1 cellular context compared by ENCODE assay signal in genomic region chr2:200298816-200299215, GRCh38.
TF ChIP-seq lines count a peak whose summit lies in the region.

No MANE protein-coding gene starts in this region.

TF ChIP-seq in GM23338, 12 proteins besides CTCF, POLR2A, EP300 and RAD21 (continued from another document):
- TF ChIP-seq, protein P1, sequence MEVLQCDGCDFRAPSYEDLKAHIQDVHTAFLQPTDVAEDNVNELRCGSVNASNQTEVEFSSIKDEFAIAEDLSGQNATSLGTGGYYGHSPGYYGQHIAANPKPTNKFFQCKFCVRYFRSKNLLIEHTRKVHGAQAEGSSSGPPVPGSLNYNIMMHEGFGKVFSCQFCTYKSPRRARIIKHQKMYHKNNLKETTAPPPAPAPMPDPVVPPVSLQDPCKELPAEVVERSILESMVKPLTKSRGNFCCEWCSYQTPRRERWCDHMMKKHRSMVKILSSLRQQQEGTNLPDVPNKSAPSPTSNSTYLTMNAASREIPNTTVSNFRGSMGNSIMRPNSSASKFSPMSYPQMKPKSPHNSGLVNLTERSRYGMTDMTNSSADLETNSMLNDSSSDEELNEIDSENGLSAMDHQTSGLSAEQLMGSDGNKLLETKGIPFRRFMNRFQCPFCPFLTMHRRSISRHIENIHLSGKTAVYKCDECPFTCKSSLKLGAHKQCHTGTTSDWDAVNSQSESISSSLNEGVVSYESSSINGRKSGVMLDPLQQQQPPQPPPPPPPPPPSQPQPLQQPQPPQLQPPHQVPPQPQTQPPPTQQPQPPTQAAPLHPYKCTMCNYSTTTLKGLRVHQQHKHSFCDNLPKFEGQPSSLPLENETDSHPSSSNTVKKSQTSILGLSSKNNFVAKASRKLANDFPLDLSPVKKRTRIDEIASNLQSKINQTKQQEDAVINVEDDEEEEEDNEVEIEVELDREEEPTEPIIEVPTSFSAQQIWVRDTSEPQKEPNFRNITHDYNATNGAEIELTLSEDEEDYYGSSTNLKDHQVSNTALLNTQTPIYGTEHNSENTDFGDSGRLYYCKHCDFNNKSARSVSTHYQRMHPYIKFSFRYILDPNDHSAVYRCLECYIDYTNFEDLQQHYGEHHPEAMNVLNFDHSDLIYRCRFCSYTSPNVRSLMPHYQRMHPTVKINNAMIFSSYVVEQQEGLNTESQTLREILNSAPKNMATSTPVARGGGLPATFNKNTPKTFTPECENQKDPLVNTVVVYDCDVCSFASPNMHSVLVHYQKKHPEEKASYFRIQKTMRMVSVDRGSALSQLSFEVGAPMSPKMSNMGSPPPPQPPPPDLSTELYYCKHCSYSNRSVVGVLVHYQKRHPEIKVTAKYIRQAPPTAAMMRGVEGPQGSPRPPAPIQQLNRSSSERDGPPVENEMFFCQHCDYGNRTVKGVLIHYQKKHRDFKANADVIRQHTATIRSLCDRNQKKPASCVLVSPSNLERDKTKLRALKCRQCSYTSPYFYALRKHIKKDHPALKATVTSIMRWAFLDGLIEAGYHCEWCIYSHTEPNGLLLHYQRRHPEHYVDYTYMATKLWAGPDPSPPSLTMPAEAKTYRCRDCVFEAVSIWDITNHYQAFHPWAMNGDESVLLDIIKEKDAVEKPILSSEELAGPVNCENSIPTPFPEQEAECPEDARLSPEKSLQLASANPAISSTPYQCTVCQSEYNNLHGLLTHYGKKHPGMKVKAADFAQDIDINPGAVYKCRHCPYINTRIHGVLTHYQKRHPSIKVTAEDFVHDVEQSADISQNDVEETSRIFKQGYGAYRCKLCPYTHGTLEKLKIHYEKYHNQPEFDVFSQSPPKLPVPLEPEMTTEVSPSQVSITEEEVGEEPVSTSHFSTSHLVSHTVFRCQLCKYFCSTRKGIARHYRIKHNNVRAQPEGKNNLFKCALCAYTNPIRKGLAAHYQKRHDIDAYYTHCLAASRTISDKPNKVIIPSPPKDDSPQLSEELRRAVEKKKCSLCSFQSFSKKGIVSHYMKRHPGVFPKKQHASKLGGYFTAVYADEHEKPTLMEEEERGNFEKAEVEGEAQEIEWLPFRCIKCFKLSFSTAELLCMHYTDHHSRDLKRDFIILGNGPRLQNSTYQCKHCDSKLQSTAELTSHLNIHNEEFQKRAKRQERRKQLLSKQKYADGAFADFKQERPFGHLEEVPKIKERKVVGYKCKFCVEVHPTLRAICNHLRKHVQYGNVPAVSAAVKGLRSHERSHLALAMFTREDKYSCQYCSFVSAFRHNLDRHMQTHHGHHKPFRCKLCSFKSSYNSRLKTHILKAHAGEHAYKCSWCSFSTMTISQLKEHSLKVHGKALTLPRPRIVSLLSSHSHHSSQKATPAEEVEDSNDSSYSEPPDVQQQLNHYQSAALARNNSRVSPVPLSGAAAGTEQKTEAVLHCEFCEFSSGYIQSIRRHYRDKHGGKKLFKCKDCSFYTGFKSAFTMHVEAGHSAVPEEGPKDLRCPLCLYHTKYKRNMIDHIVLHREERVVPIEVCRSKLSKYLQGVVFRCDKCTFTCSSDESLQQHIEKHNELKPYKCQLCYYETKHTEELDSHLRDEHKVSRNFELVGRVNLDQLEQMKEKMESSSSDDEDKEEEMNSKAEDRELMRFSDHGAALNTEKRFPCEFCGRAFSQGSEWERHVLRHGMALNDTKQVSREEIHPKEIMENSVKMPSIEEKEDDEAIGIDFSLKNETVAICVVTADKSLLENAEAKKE (CRISPR knock-in tag; IDR thresholded peaks at IDR 0.05), result no peak
- no peak for TF ChIP-seq NANOG (IDR thresholded peaks at IDR 0.05; ENCODE audit: borderline replicate concordance)
- no peak for TF ChIP-seq STAT1 (IDR thresholded peaks at IDR 0.05; ENCODE audit: unreplicated experiment)
- TF ChIP-seq EZH2 (IDR thresholded peaks at IDR 0.05; ENCODE audit: low read depth, unreplicated experiment), result no peak
- TF ChIP-seq EZH2phosphoT487 (IDR thresholded peaks at IDR 0.05; ENCODE audit: unreplicated experiment), result no peak
- TF ChIP-seq POLR2AphosphoS5 (IDR thresholded peaks at IDR 0.05; ENCODE audit: low read depth), result no peak
- no peak for TF ChIP-seq JUNB (IDR thresholded peaks at IDR 0.05; ENCODE audit: unreplicated experiment)
- no peak for TF ChIP-seq CREB1 (CRISPR knock-in tag; IDR thresholded peaks at IDR 0.05; ENCODE audit: low read depth)
